ENCODE assay signal across 25 cellular contexts in genomic region chr6:170510631-170511030, GRCh38. TPM values are rescaled to one million over a fixed set of nuclear protein-coding genes. Genes with fewer than 3 reads are reported as not detected.
DNase-seq lines count a peak whose midpoint lies in the region; FAIRE-seq and TF ChIP-seq lines count a peak whose summit lies in the region.
"Had no signal": no experiment of that assay in that cellular context is flagged by ENCODE, and none has a peak within 500 bp of the region (broad histone marks: within the 10 kb centered on the region; RNA-seq: fewer than 3 reads in every experiment).

No MANE protein-coding gene starts in this region.

- H4K8ac ChIP-seq in H9 (replicated peaks; ENCODE audit: insufficient read length, low read depth, low read length): no peak overlapping the region
- H4K8ac ChIP-seq in trophoblast cell (ENCODE audit: low read depth, low read length): no peak overlapping the region

- no peak overlapping the region for H2AFZ ChIP-seq in H9 (ENCODE audit: low read length)
- H2AFZ ChIP-seq in trophoblast cell (ENCODE audit: insufficient read depth, low read length, poor library complexity): no peak overlapping the region
- H2AFZ ChIP-seq: GM23248 had no signal

- WGBS in H9 (ENCODE audit: extremely low coverage, insufficient read length, low lambda C conversion rate): no CpG with 5 or more reads among the region's 20 CpGs
- no CpG with 5 or more reads among the region's 20 CpGs for WGBS in trophoblast cell (ENCODE audit: extremely low coverage, insufficient coverage, insufficient read length)
- WGBS in small intestine, 3 donors: 93 to 94% (median 93%) methylated on average over 20 of the region's 20 CpGs

- H4K5ac ChIP-seq in H9 (ENCODE audit: insufficient read length, low read depth, low read length): no peak overlapping the region

- H3K4me2 ChIP-seq in H9 (ENCODE audit: insufficient read depth, insufficient read length, low read length) (no peak overlapping the region), trophoblast cell (ENCODE audit: low read length) (no peak overlapping the region)
- H3K4me2 ChIP-seq: A549; BLaER1 treated with 17β-estradiol and CSF1 and Interleukin-3, amounts not matched to agents 10 nM and 100 nM had no signal

- no peak overlapping the region for H2BK15ac ChIP-seq in H9 (ENCODE audit: low read depth, low read length)

- H3K27ac Mint-ChIP-seq in H9: no peak overlapping the region
- no peak overlapping the region for H3K27ac Mint-ChIP-seq in chondrocyte (ENCODE audit: unreplicated experiment)
- H3K27ac Mint-ChIP-seq: CD14-positive monocyte; CD4-positive, alpha-beta T cell; CD8-positive, alpha-beta memory T cell had no signal

- no peak overlapping the region for H4K91ac ChIP-seq in H9 (ENCODE audit: insufficient read length, low read depth, low read length)
- no peak overlapping the region for H4K91ac ChIP-seq in trophoblast cell (ENCODE audit: low read depth, low read length)

- H3K36me3 Mint-ChIP-seq in H9 (ENCODE audit: insufficient read depth in 1 of 3, low read depth in 3 of 3): peaks cover 0 to 8% (median 0%) of the 10 kb centered on the region in 3 experiments; a peak in 2 of 7 replicates
- no peaks in the 10 kb centered on the region for H3K36me3 Mint-ChIP-seq in chondrocyte (ENCODE audit: low read depth)
- H3K36me3 Mint-ChIP-seq: CD14-positive monocyte; CD8-positive, alpha-beta memory T cell had no signal

- H3K36me3 ChIP-seq in trophoblast cell (ENCODE audit: control insufficient read depth in 1 of 2, insufficient read depth in 2 of 2, low read length in 2 of 2) (no peaks in the 10 kb centered on the region), skeletal muscle tissue (ENCODE audit: control insufficient read depth in 3 of 3, insufficient read depth in 3 of 3, low read length in 3 of 3) (peaks cover 0 to 3% (median 0%) of the 10 kb centered on the region in 3 donors), small intestine (ENCODE audit: control insufficient read depth in 2 of 2, insufficient read depth in 2 of 2, low read length in 2 of 2) (no peaks in the 10 kb centered on the region)
- H3K36me3 ChIP-seq: BE2C; BLaER1 treated with 17β-estradiol and CSF1 and Interleukin-3, amounts not matched to agents 10 nM and 100 nM had no signal

- no peaks in the 10 kb centered on the region for H3K79me1 ChIP-seq in H9 (ENCODE audit: insufficient read depth, low read depth, low read length, poor library complexity, severe bottlenecking)
- H3K79me1 ChIP-seq in trophoblast cell (ENCODE audit: low read length): no peaks in the 10 kb centered on the region

- no peak overlapping the region for H2AK5ac ChIP-seq in H9 (ENCODE audit: insufficient read length, low read length)
- H2AK5ac ChIP-seq in trophoblast cell (ENCODE audit: low read length): no peak overlapping the region

- TF ChIP-seq CTCF in H9 (conservative IDR thresholded peaks at IDR 0.05) (no peak), chondrocyte (IDR thresholded peaks at IDR 0.05) (no peak)

- H2BK12ac ChIP-seq in H9 (ENCODE audit: insufficient read length, low read depth, low read length): no peak overlapping the region
- H2BK12ac ChIP-seq in trophoblast cell (ENCODE audit: low read length): no peak overlapping the region

- H3K23ac ChIP-seq in H9 (ENCODE audit: insufficient read length, low read depth, low read length) (no peak overlapping the region), trophoblast cell (ENCODE audit: low read length) (no peak overlapping the region)

- H3K4me3 Mint-ChIP-seq in H9: no peak overlapping the region
- no peak overlapping the region for H3K4me3 Mint-ChIP-seq in chondrocyte (ENCODE audit: unreplicated experiment)
- H3K4me3 Mint-ChIP-seq: CD14-positive monocyte; CD4-positive, alpha-beta T cell; CD8-positive, alpha-beta memory T cell had no signal

- H3K56ac ChIP-seq in H9 (ENCODE audit: insufficient read length, low read depth, low read length): no peak overlapping the region

- H3K4ac ChIP-seq in H9 (ENCODE audit: low read depth, low read length): no peak overlapping the region
- no peak overlapping the region for H3K4ac ChIP-seq in trophoblast cell (ENCODE audit: low read depth, low read length)

- peak overlapping the region; percentile 11 for H3K18ac ChIP-seq in H9 (ENCODE audit: insufficient read length, low read depth, low read length)
- H3K18ac ChIP-seq in trophoblast cell (ENCODE audit: low read length): no peak overlapping the region

- DNase-seq in H9 (no peak), chondrocyte (ENCODE audit: low spot score) (peak; percentile 42), trophoblast cell (no peak), small intestine (no peak), NCI-H187 (lab: John Stamatoyannopoulos, UW) (no peak)
- no peak for DNase-seq in activated CD8-positive, alpha-beta memory T cell treated with anti-CD3 and anti-CD28 coated beads, Interleukin-2, amount 50 U/mL, for 48 hours
- DNase-seq: 8988T; ACHN; AML-193; BE2C; CD4-positive, alpha-beta T cell; CD8-positive, alpha-beta memory T cell; DMS 273 treated with DMSO at 0.1 percent for 48 hours; DMS79 treated with DMSO at 0.1 percent for 48 hours; GF-D8; GM23248; H7 had no signal

- no peak overlapping the region for H3K27ac ChIP-seq in H9 (ENCODE audit: insufficient read length, low read depth, low read length)
- no peak overlapping the region for H3K27ac ChIP-seq in trophoblast cell (ENCODE audit: low read depth, low read length)
- no peak overlapping the region for H3K27ac ChIP-seq in skeletal muscle tissue (ENCODE audit: low read depth, low read length)
- no peak overlapping the region for H3K27ac ChIP-seq in small intestine (ENCODE audit: low read depth in 1 of 2, low read length in 1 of 2)
- H3K27ac ChIP-seq: A549; BLaER1 treated with 17β-estradiol and CSF1 and Interleukin-3, amounts not matched to agents 10 nM and 100 nM; GM23248 had no signal

- H2BK5ac ChIP-seq in H9 (ENCODE audit: insufficient read length, low read length): no peak overlapping the region
- no peak overlapping the region for H2BK5ac ChIP-seq in trophoblast cell (ENCODE audit: low read depth, low read length, poor library complexity)

- H3K23me2 ChIP-seq in H9 (ENCODE audit: insufficient read length, low read depth, low read length, poor library complexity, severe bottlenecking): no peaks in the 10 kb centered on the region

- FAIRE-seq in small intestine (lab: Jason Lieb, UNC): no peak
- FAIRE-seq: A549, D721Med, GM12891, GM18507, H1 had no signal

- H3K9me3 Mint-ChIP-seq in H9 (peaks cover 0 to 7% of the 10 kb centered on the region in 2 experiments; a peak in 3 of 5 replicates), chondrocyte (ENCODE audit: low read depth) (peaks cover 5% of the 10 kb centered on the region)
- H3K9me3 Mint-ChIP-seq: CD4-positive, alpha-beta T cell had no signal

- H3K4me1 ChIP-seq in H9 (ENCODE audit: insufficient read depth, low read length) (no peaks in the 10 kb centered on the region), trophoblast cell (ENCODE audit: control insufficient read depth in 1 of 2, insufficient read depth in 2 of 2, low read length in 2 of 2) (no peaks in the 10 kb centered on the region), skeletal muscle tissue (ENCODE audit: control insufficient read depth in 3 of 3, insufficient read depth in 3 of 3, low read length in 3 of 3) (peaks cover 0 to 3% (median 2%) of the 10 kb centered on the region in 3 donors), small intestine (ENCODE audit: control insufficient read depth in 2 of 2, insufficient read depth in 1 of 2, low read depth in 1 of 2, low read length in 1 of 2) (no peaks in the 10 kb centered on the region)
- H3K4me1 ChIP-seq: A549; BE2C; BLaER1 treated with 17β-estradiol and CSF1 and Interleukin-3, amounts not matched to agents 10 nM and 100 nM had no signal

- H4K20me1 ChIP-seq in H9 (ENCODE audit: control insufficient read depth, insufficient read depth, insufficient read length): no peaks in the 10 kb centered on the region
- H4K20me1 ChIP-seq: BLaER1 treated with 17β-estradiol and CSF1 and Interleukin-3, amounts not matched to agents 10 nM and 100 nM had no signal

- H3K4me1 Mint-ChIP-seq in H9 (no peaks in the 10 kb centered on the region), chondrocyte (ENCODE audit: low read depth) (no peaks in the 10 kb centered on the region)
- H3K4me1 Mint-ChIP-seq: CD14-positive monocyte; CD8-positive, alpha-beta memory T cell had no signal

- H2BK20ac ChIP-seq in H9 (ENCODE audit: low read depth, low read length, poor library complexity, severe bottlenecking): no peak overlapping the region

- H3K14ac ChIP-seq in H9 (ENCODE audit: insufficient read depth, low read length) (0 out of 2 replicates have a peak overlapping the region, but pooled peaks have one; percentile 49), trophoblast cell (ENCODE audit: low read length) (no peak overlapping the region)

- H3K4me3 ChIP-seq in trophoblast cell (ENCODE audit: low read depth, low read length) (peak overlapping the region; percentile 30), skeletal muscle tissue (ENCODE audit: low read length in 3 of 3) (peak overlapping the region in 2 of 3 donors; percentile 20 to 29), small intestine (ENCODE audit: low read depth in 1 of 2, low read length in 2 of 2) (no peak overlapping the region)
- H3K4me3 ChIP-seq: A549; BLaER1 treated with 17β-estradiol and CSF1 and Interleukin-3, amounts not matched to agents 10 nM and 100 nM; GM23248 had no signal

- H3K27me3 ChIP-seq in H9 (ENCODE audit: insufficient read depth, low read length) (no peaks in the 10 kb centered on the region; the same call in 1 of the 2 replicates), trophoblast cell (ENCODE audit: insufficient read depth, low read length) (no peaks in the 10 kb centered on the region), skeletal muscle tissue (ENCODE audit: control insufficient read depth in 3 of 3, insufficient read depth in 3 of 3, low read length in 3 of 3) (no peaks in the 10 kb centered on the region), small intestine (ENCODE audit: control insufficient read depth in 2 of 2, insufficient read depth in 2 of 2, low read length in 2 of 2) (no peaks in the 10 kb centered on the region)
- H3K27me3 ChIP-seq: BE2C; BLaER1 treated with 17β-estradiol and CSF1 and Interleukin-3, amounts not matched to agents 10 nM and 100 nM had no signal

- H3K9me3 ChIP-seq in H9 (ENCODE audit: control insufficient read depth, low read depth, low read length): no peaks in the 10 kb centered on the region
- peaks cover 2% of the 10 kb centered on the region for H3K9me3 ChIP-seq in trophoblast cell (ENCODE audit: insufficient read depth, low read depth, low read length)
- no peaks in the 10 kb centered on the region for H3K9me3 ChIP-seq in skeletal muscle tissue (ENCODE audit: control insufficient read depth in 3 of 3, low read length in 3 of 3)
- no peaks in the 10 kb centered on the region for H3K9me3 ChIP-seq in small intestine (ENCODE audit: control insufficient read depth, low read depth)
- H3K9me3 ChIP-seq: A549; BE2C; BLaER1 treated with 17β-estradiol and CSF1 and Interleukin-3, amounts not matched to agents 10 nM and 100 nM had no signal

- no peak overlapping the region for H3T11ph ChIP-seq in H9 (ENCODE audit: low read length)

- H3K27me3 Mint-ChIP-seq in H9 (ENCODE audit: low read depth) (peaks cover 16% of the 10 kb centered on the region), chondrocyte (ENCODE audit: low read depth) (peaks cover 2% of the 10 kb centered on the region)

- H3K79me2 ChIP-seq in H9 (ENCODE audit: insufficient read depth, low read length) (no peaks in the 10 kb centered on the region), trophoblast cell (ENCODE audit: control insufficient read depth, insufficient read depth, low read length, poor library complexity) (no peaks in the 10 kb centered on the region)

- H4K12ac ChIP-seq in trophoblast cell (ENCODE audit: low read depth, low read length): no peak overlapping the region

- H3K9ac ChIP-seq in H9 (ENCODE audit: extremely low read depth, insufficient read length, low read length) (no peak overlapping the region), trophoblast cell (ENCODE audit: low read length) (no peak overlapping the region), skeletal muscle tissue (ENCODE audit: low read depth in 1 of 3, low read length in 3 of 3) (peak overlapping the region in 2 of 3 donors; percentile 23 to 54)
- H3K9ac ChIP-seq: BLaER1 treated with 17β-estradiol and CSF1 and Interleukin-3, amounts not matched to agents 10 nM and 100 nM; GM23248 had no signal

- no peak overlapping the region for H2BK120ac ChIP-seq in H9 (ENCODE audit: low read depth, low read length, poor library complexity, severe bottlenecking)
- H2BK120ac ChIP-seq in trophoblast cell (ENCODE audit: insufficient read depth, low read length, poor library complexity): no peak overlapping the region

RNA-seq across cellular contexts. Expression of gene PSMB1, which starts 42.5 kb away (rescaled TPM):
- 245 and 252 TPM in 2 replicates for total RNA-seq in H9 (2021)
- total RNA-seq in chondrocyte: 129 to 173 TPM (median 137 TPM) in 3 replicates
- 328 and 338 TPM in 2 replicates for polyA plus RNA-seq in trophoblast cell (2013)
- 244 TPM for total RNA-seq in skeletal muscle tissue
- polyA plus RNA-seq in small intestine: 100 to 1,000 TPM; 305 to 314 (median 311) TPM

RNA-seq across cellular contexts. Expression of gene TBP, which starts 43.5 kb away (rescaled TPM):
- 22.6 and 24.3 TPM in 2 replicates for total RNA-seq in H9 (2021)
- 13.2 to 14.1 TPM (median 13.4 TPM) in 3 replicates for total RNA-seq in chondrocyte
- polyA plus RNA-seq in trophoblast cell (2013): 24.0 and 25.4 TPM in 2 replicates
- total RNA-seq in skeletal muscle tissue: 11.0 TPM
- 10 to 100 TPM; 10.0 to 17.3 (median 11.9) TPM for polyA plus RNA-seq in small intestine

Comparison
In these comparisons a context has a peak if more than half of its experiments do, and no peak if none do; other contexts are left out.
1. H3K9ac ChIP-seq: peak in skeletal muscle tissue (2 of 3); none in H9 (single experiment) and trophoblast cell (single experiment).
2. H3K4me3 ChIP-seq: peak in trophoblast cell (single experiment) and skeletal muscle tissue (2 of 3); none in small intestine (0 of 2).